In the genomic region with DNA sequence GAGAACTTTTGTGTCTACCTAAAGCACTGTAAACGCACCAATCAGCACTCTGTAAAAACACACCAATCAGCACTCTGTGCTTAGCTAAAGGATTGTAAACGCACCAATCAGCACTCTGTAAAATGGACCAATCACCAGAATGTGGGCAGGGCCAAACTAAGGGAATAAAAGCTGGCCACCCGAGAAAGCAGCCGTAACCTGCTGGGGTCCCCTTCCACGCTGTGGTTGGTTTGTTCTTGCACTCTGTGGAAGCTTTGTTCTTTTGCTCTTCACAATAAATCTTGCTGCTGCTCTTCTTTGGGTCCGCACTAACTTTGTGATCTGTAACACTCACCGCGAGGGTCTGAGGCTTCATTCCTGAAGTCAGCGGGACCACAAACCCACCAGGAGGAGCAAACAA, we compare ENCODE assay signal across 8 cellular contexts.
"Had no signal": no experiment of that assay in that cellular context is flagged by ENCODE, and none has a peak within 500 bp of the region (broad histone marks: within the 10 kb centered on the region; RNA-seq: fewer than 3 reads in every experiment).

No MANE protein-coding gene starts in this region.

- DNase-seq: GDM1, GF-D8 had no signal

- H3K4me3 ChIP-seq: GM12878 had no signal

- FAIRE-seq: G401.6, GM12878, GM12891, GM12892, GM18507, GM19239 had no signal

- ATAC-seq: GM12878 had no signal
